7 cellular contexts compared by ENCODE assay signal in genomic region chr7:35694161-35694783, GRCh38. TPM values are rescaled to one million over a fixed set of nuclear protein-coding genes. Genes with fewer than 3 reads are reported as not detected.
DNase-seq lines count a peak whose midpoint lies in the region; ATAC-seq and TF ChIP-seq lines count a peak whose summit lies in the region.

No MANE protein-coding gene starts in this region.

- no peaks in the 10 kb centered on the region for H3K9me3 Mint-ChIP-seq in activated naive CD8-positive, alpha-beta T cell (ENCODE audit: low read depth)

- peak overlapping the region; percentile 83 for H3K4me3 Mint-ChIP-seq in activated naive CD8-positive, alpha-beta T cell

- intact Hi-C loops in left ventricle myocardium inferior (cut with micrococcal nuclease): no loop called here

- H3K27me3 ChIP-seq in left ventricle myocardium inferior (ENCODE audit: low read depth) (no peaks in the 10 kb centered on the region), skeletal muscle satellite cell (ENCODE audit: control insufficient read depth, insufficient read depth, low read length) (no peaks in the 10 kb centered on the region)

- H3K36me3 ChIP-seq in left ventricle myocardium inferior: no peaks in the 10 kb centered on the region
- no peaks in the 10 kb centered on the region for H3K36me3 ChIP-seq in skeletal muscle satellite cell (ENCODE audit: insufficient read depth, low read length)

- peak overlapping the region; percentile 87 for H3K4me2 ChIP-seq in skeletal muscle satellite cell (ENCODE audit: low read length)

- peak; percentile 13 for ATAC-seq in GM21825 (IDR thresholded peaks at IDR 0.05; ENCODE audit: unreplicated experiment)

- H3K4me1 Mint-ChIP-seq in activated naive CD8-positive, alpha-beta T cell (ENCODE audit: low read depth): peaks cover 66% of the 10 kb centered on the region

- peak overlapping the region; percentile 94 for H3K27ac Mint-ChIP-seq in activated naive CD8-positive, alpha-beta T cell

- H3K9ac ChIP-seq in skeletal muscle satellite cell (ENCODE audit: low read depth, low read length): peak overlapping the region; percentile 92

- H3K27me3 Mint-ChIP-seq in activated naive CD8-positive, alpha-beta T cell: no peaks in the 10 kb centered on the region

- H3K36me3 Mint-ChIP-seq in activated naive CD8-positive, alpha-beta T cell: peaks cover 16% of the 10 kb centered on the region

- TF ChIP-seq CTCF in GM10266 (IDR thresholded peaks at IDR 0.05; ENCODE audit: control insufficient read depth, insufficient read depth, low read depth, missing control alignments) (no peak), LNCaP clone FGC (IDR thresholded peaks at IDR 0.05; ENCODE audit: control insufficient read depth, extremely low read depth, insufficient read depth) (no peak), left ventricle myocardium inferior (IDR thresholded peaks at IDR 0.05; ENCODE audit: borderline replicate concordance) (no peak)

- H3K4me1 ChIP-seq in left ventricle myocardium inferior (peaks cover 70% of the 10 kb centered on the region), skeletal muscle satellite cell (ENCODE audit: control insufficient read depth, insufficient read depth, low read length) (peaks cover 36% of the 10 kb centered on the region)

- peak overlapping the region; percentile 97 for H3K27ac ChIP-seq in left ventricle myocardium inferior (replicated peaks)

- DNase-seq in GM10266 (ENCODE audit: extremely low spot score): peak; percentile 24
- DNase-seq in LNCaP clone FGC (ENCODE audit: low read depth): no peak
- DNase-seq in left ventricle myocardium inferior: no peak
- DNase-seq in ureter (ENCODE audit: low spot score): no peak

- peak overlapping the region; percentile 98 for H3K4me3 ChIP-seq in LNCaP clone FGC (ENCODE audit: low read depth, low read length)
- peak overlapping the region; percentile 92 for H3K4me3 ChIP-seq in left ventricle myocardium inferior
- peak overlapping the region; percentile 84 for H3K4me3 ChIP-seq in skeletal muscle satellite cell (ENCODE audit: low read length)

- H3K9me3 ChIP-seq in left ventricle myocardium inferior (replicated peaks): no peaks in the 10 kb centered on the region
- H3K9me3 ChIP-seq in skeletal muscle satellite cell (replicated peaks; ENCODE audit: low read length): no peaks in the 10 kb centered on the region

RNA-seq across cellular contexts. Expression of gene HERPUD2, which starts 0.7 kb away (rescaled TPM):
- total RNA-seq in left ventricle myocardium inferior (13.6 TPM), ureter (36.8 TPM)
- 16.6 and 17.5 TPM in 2 replicates for total RNA-seq in skeletal muscle satellite cell (2012; rRNA removed)
